ENCODE assay signal across 2 cellular contexts in genomic region chr19:13824703-13825102, GRCh38.
TF ChIP-seq lines count a peak whose summit lies in the region.

No MANE protein-coding gene starts in this region.

TF ChIP-seq in HepG2, 621 proteins besides CTCF, POLR2A, EP300 and RAD21:
- TF ChIP-seq KLF12 (CRISPR knock-in tag; IDR thresholded peaks at IDR 0.05; ENCODE audit: borderline replicate concordance) (no peak), ZNF768 (CRISPR knock-in tag; IDR thresholded peaks at IDR 0.05) (peak; percentile 85)

TF ChIP-seq in K562, 482 proteins besides CTCF, POLR2A, EP300 and RAD21:
- TF ChIP-seq ZBTB9 (CRISPR knock-in tag; IDR thresholded peaks at IDR 0.05) (no peak), BCOR (IDR thresholded peaks at IDR 0.05) (peak; percentile 77), KDM1A (IDR thresholded peaks at IDR 0.05) (peak in 1 of 2 experiments; percentile 25; a peak in 1 of 4 replicates), ZFP36 (IDR thresholded peaks at IDR 0.05; ENCODE audit: low read depth, low read length, partially characterized antibody) (peak; percentile 59), ZNF717 (CRISPR knock-in tag; IDR thresholded peaks at IDR 0.05) (no peak), TCF7L2 (IDR thresholded peaks at IDR 0.05; ENCODE audit: low read depth, low read length) (no peak), ZNF696 (CRISPR knock-in tag; conservative IDR thresholded peaks at IDR 0.05) (no peak), RBM25 (IDR thresholded peaks at IDR 0.05; ENCODE audit: low read depth, low read length, severe bottlenecking) (peak; percentile 59), BRD4 (IDR thresholded peaks at IDR 0.05) (no peak), ZNF395 (CRISPR knock-in tag; IDR thresholded peaks at IDR 0.05) (no peak), HDAC2 (IDR thresholded peaks at IDR 0.05) (no peak), MECOM (CRISPR knock-in tag; IDR thresholded peaks at IDR 0.05) (no peak), ZNF511 (CRISPR knock-in tag; IDR thresholded peaks at IDR 0.05) (no peak), ZNF318 (IDR thresholded peaks at IDR 0.05; ENCODE audit: borderline replicate concordance in 1 of 2, low read depth in 1 of 2) (no peak), GABPB1 (CRISPR knock-in tag; IDR thresholded peaks at IDR 0.05) (no peak), ETS2 (tag; IDR thresholded peaks at IDR 0.05; ENCODE audit: borderline replicate concordance, poor library complexity, severe bottlenecking) (no peak)
TF ChIP-seq in K562: peak in this region for 4.
